In genomic region chr5:178115835-178116405, GRCh38 we compare ENCODE assay signal across 1 cellular context.
TF ChIP-seq lines count a peak whose summit lies in the region.

No MANE protein-coding gene starts in this region.

TF ChIP-seq in K562, 482 proteins besides CTCF, POLR2A, EP300 and RAD21 (continued from another document):
- TF ChIP-seq MITF (IDR thresholded peaks at IDR 0.05) (no peak), NFYB (IDR thresholded peaks at IDR 0.05; ENCODE audit: extremely low read depth, insufficient read length) (no peak)
